In the genomic region with DNA sequence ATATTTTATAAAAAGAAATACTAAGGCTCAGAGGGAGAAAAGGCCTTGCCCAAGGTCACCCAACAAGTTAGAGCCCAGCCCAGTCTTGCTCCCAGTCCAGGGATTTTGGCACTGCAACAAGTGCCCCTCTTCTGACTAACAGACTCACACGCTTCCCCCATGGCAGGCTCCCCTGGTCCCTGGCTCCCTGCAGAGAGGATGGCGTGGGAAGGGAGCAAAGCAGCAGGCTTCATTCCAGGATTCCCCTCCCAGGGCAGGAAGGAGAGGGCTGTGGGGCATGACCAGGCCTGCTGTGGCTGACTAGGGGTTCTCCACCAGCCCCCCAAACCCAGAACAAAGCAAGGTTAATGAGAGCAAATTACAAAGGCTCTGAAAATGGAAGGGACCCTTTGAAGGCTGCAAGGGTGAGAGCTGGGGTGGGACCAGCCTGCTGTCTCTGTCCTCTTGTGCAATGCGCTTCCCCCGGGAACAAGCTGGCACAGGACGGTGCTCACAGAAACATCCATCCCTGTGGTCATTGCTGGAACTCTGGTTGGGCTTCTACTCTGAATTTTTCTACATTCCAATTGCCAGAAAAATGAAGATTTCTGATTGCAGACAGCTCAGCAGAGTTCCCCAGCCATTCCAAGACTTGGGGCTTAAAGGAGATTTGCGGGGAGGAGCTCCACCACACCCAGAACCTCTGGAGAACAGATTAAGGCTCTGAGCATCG, we compare ENCODE assay signal across 1 cellular context.
TF ChIP-seq lines count a peak whose summit lies in the region.

No MANE protein-coding gene starts in this region.

TF ChIP-seq in IMR-90, 13 proteins besides CTCF, POLR2A, EP300 and RAD21 (continued from another document):
- no peak for TF ChIP-seq MAFK (IDR thresholded peaks at IDR 0.05; ENCODE audit: low read depth, low read length)
